In genomic region chr16:85347213-85347591, GRCh38 we compare ENCODE assay signal across 10 cellular contexts.
DNase-seq lines count a peak whose midpoint lies in the region; ATAC-seq and TF ChIP-seq lines count a peak whose summit lies in the region.
"Had no signal": no experiment of that assay in that cellular context is flagged by ENCODE, and none has a peak within 500 bp of the region (broad histone marks: within the 10 kb centered on the region; RNA-seq: fewer than 3 reads in every experiment).

No MANE protein-coding gene starts in this region.

- H3K4me3 Mint-ChIP-seq in activated CD4-positive, alpha-beta T cell treated with anti-CD3 and anti-CD28 coated beads for 36 hours, result no peak overlapping the region
- H3K4me3 Mint-ChIP-seq in natural killer cell, result no peak overlapping the region
- H3K4me3 Mint-ChIP-seq: CD4-positive, CD25-positive, alpha-beta regulatory T cell had no signal

- no peaks in the 10 kb centered on the region for H3K36me3 Mint-ChIP-seq in activated CD4-positive, alpha-beta T cell treated with anti-CD3 and anti-CD28 coated beads for 36 hours (ENCODE audit: low read depth)
- H3K36me3 Mint-ChIP-seq in natural killer cell, result no peaks in the 10 kb centered on the region
- H3K36me3 Mint-ChIP-seq: CD4-positive, CD25-positive, alpha-beta regulatory T cell had no signal

- no peaks in the 10 kb centered on the region for H3K4me1 Mint-ChIP-seq in activated CD4-positive, alpha-beta T cell treated with anti-CD3 and anti-CD28 coated beads for 36 hours
- H3K4me1 Mint-ChIP-seq in natural killer cell, result no peaks in the 10 kb centered on the region

- no peak overlapping the region for H3K27ac ChIP-seq in esophagus squamous epithelium
- no peak overlapping the region for H3K27ac ChIP-seq in smooth muscle cell (ENCODE audit: low read depth)

- CTCF ChIA-PET in activated CD4-positive, alpha-beta T cell treated with anti-CD3 and anti-CD28 coated beads for 36 hours (lab: Charles Lee), result interaction anchor here (0.5 to 1.2 kb wide), 8 partner anchors 11 to 269 kb away, joined by 3 to 4 read pairs (median 3); no protein-coding TSS in a partner anchor

- no peaks in the 10 kb centered on the region for H3F3A ChIP-seq in smooth muscle cell (ENCODE audit: low read depth)

- H3K9me3 Mint-ChIP-seq in activated CD4-positive, alpha-beta T cell treated with anti-CD3 and anti-CD28 coated beads for 36 hours (ENCODE audit: low read depth), result no peaks in the 10 kb centered on the region
- H3K9me3 Mint-ChIP-seq in natural killer cell, result peaks cover 0 to 4% of the 10 kb centered on the region in 2 donors
- H3K9me3 Mint-ChIP-seq: CD4-positive, CD25-positive, alpha-beta regulatory T cell had no signal

- no peaks in the 10 kb centered on the region for H3K79me2 ChIP-seq in smooth muscle cell (ENCODE audit: low read depth)

- H3K27ac Mint-ChIP-seq in activated CD4-positive, alpha-beta T cell treated with anti-CD3 and anti-CD28 coated beads for 36 hours, result no peak overlapping the region
- H3K27ac Mint-ChIP-seq in natural killer cell, result no peak overlapping the region
- H3K27ac Mint-ChIP-seq: CD4-positive, CD25-positive, alpha-beta regulatory T cell had no signal

- no peaks in the 10 kb centered on the region for H3K27me3 Mint-ChIP-seq in activated CD4-positive, alpha-beta T cell treated with anti-CD3 and anti-CD28 coated beads for 36 hours
- H3K27me3 Mint-ChIP-seq in natural killer cell (ENCODE audit: low read depth in 2 of 2), result peaks cover 0 to 3% of the 10 kb centered on the region in 2 donors
- H3K27me3 Mint-ChIP-seq: CD4-positive, CD25-positive, alpha-beta regulatory T cell had no signal

- H3K27me3 ChIP-seq in esophagus squamous epithelium, result peaks cover 0 to 33% (median 0%) of the 10 kb centered on the region in 4 donors
- H3K27me3 ChIP-seq in smooth muscle cell (ENCODE audit: low read depth), result no peaks in the 10 kb centered on the region

- no peak overlapping the region for H3K4me2 ChIP-seq in smooth muscle cell

- no peak overlapping the region for H3K4me3 ChIP-seq in esophagus squamous epithelium
- H3K4me3 ChIP-seq in smooth muscle cell, result no peak overlapping the region

- 17% methylated on average over 2 of the region's 11 CpGs; no CpG with 5 or more reads in 1 of the 2 donors for WGBS in esophagus squamous epithelium, 2 donors
- whole genome bisulfite sequencing in smooth muscle cell (ENCODE audit: low lambda C conversion rate), result 87% methylated on average over 6 of the region's 11 CpGs

- DNase-seq in activated CD4-positive, alpha-beta T cell treated with anti-CD3 and anti-CD28 coated beads for 36 hours, result peak; percentile 47
- no peak for DNase-seq in activated CD4-positive, alpha-beta T cell treated with anti-CD3 and anti-CD28 coated beads, Interleukin-2, amount 50 U/mL, for 1 hour
- peak; percentile 7 for DNase-seq in NCI-H774 (lab: John Stamatoyannopoulos, UW)
- DNase-seq in esophagus squamous epithelium (lab: John Stamatoyannopoulos, UW), result no peak
- DNase-seq in smooth muscle cell (lab: John Stamatoyannopoulos, UW; ENCODE audit: unreplicated experiment), result no peak
- DNase-seq in H4 (ENCODE audit: low spot score), result no peak
- no peak for DNase-seq in retina
- DNase-seq in natural killer cell, result no peak
- DNase-seq: activated T-cell treated with anti-CD3 and anti-CD28 coated beads, Interleukin-2, amount 50 U/mL, for 1 hour; CD4-positive, CD25-positive, alpha-beta regulatory T cell had no signal

- no peak for ATAC-seq in activated CD4-positive, alpha-beta T cell treated with anti-CD3 and anti-CD28 coated beads for 36 hours
- ATAC-seq in natural killer cell, result no peak

- POLR2A ChIA-PET in activated CD4-positive, alpha-beta T cell treated with anti-CD3 and anti-CD28 coated beads for 36 hours (lab: Charles Lee), result interaction anchor here (0.6 kb wide), 1 partner anchor 745 kb away, joined by 4 read pairs; no protein-coding TSS in a partner anchor

- H2AFZ ChIP-seq in smooth muscle cell (ENCODE audit: low read depth), result no peak overlapping the region

- intact Hi-C loops in activated CD4-positive, alpha-beta T cell treated with anti-CD3 and anti-CD28 coated beads for 36 hours (cut with DNase I, micrococcal nuclease), result no loop called here
- intact Hi-C loops in esophagus squamous epithelium (cut with DNase I), result no loop called here
- intact Hi-C loops in natural killer cell (cut with micrococcal nuclease), result no loop called here

- no peak overlapping the region for H3K9ac ChIP-seq in smooth muscle cell (ENCODE audit: low read depth)

- TF ChIP-seq POLR2A in esophagus squamous epithelium (IDR thresholded peaks at IDR 0.05), result no peak

- peaks cover 96% of the 10 kb centered on the region for H4K20me1 ChIP-seq in smooth muscle cell (ENCODE audit: low read depth)

- H3K4me1 ChIP-seq in esophagus squamous epithelium, result peaks cover 12 to 31% (median 12%) of the 10 kb centered on the region in 3 donors
- peaks cover 12% of the 10 kb centered on the region for H3K4me1 ChIP-seq in smooth muscle cell (ENCODE audit: low read depth)

- H3K36me3 ChIP-seq in esophagus squamous epithelium (no peaks in the 10 kb centered on the region), smooth muscle cell (ENCODE audit: low read depth) (no peaks in the 10 kb centered on the region)

- TF ChIP-seq CTCF in esophagus squamous epithelium (IDR thresholded peaks at IDR 0.05), result peak in 5 of 6 experiments; percentile 36 to 76 (median 56)
- peak; percentile 42 for TF ChIP-seq CTCF in smooth muscle cell (IDR thresholded peaks at IDR 0.05; ENCODE audit: borderline replicate concordance, insufficient read depth, poor library complexity, severe bottlenecking)
- no peak for TF ChIP-seq CTCF in natural killer cell (IDR thresholded peaks at IDR 0.05)

- H3K9me3 ChIP-seq in esophagus squamous epithelium, result no peaks in the 10 kb centered on the region
- H3K9me3 ChIP-seq in smooth muscle cell (replicated peaks; ENCODE audit: low read depth), result no peaks in the 10 kb centered on the region

Comparison
In these comparisons a context has a peak if more than half of its experiments do, and no peak if none do; other contexts are left out.
1. DNase-seq: peak in activated CD4-positive, alpha-beta T cell treated with anti-CD3 and anti-CD28 coated beads for 36 hours (single experiment) and NCI-H774 (single experiment); none in activated CD4-positive, alpha-beta T cell treated with anti-CD3 and anti-CD28 coated beads, Interleukin-2, amount 50 U/mL, for 1 hour (single experiment), esophagus squamous epithelium (single experiment), smooth muscle cell (single experiment), H4 (single experiment), retina (single experiment) and natural killer cell (single experiment).